9 cellular contexts compared by ENCODE assay signal in the genomic region with DNA sequence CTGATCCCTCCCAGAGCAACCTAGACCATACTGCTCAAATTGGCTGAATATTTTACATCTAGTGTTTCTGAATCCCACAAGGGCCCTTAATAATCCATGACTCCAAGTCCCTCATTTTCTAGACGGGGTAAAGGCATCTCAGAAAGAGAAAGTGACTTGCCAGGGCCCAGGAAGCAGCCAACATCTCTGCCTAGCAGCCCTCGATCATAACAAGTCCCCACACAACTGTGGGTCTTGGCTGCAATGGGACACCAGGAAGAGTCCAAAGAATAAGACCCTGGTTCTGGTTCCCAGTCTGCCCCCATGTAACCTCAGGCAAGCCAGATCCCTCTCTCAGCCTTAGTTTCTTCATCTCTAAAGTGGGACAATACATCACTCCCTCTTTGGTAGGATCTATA. TPM values are rescaled to one million over a fixed set of nuclear protein-coding genes. Genes with fewer than 3 reads are reported as not detected.
DNase-seq lines count a peak whose midpoint lies in the region; ATAC-seq, FAIRE-seq and TF ChIP-seq lines count a peak whose summit lies in the region.
"Had no signal": no experiment of that assay in that cellular context is flagged by ENCODE, and none has a peak within 500 bp of the region (broad histone marks: within the 10 kb centered on the region; RNA-seq: fewer than 3 reads in every experiment).

No MANE protein-coding gene starts in this region.

- TF ChIP-seq CTCF in smooth muscle cell (IDR thresholded peaks at IDR 0.05; ENCODE audit: borderline replicate concordance, insufficient read depth, poor library complexity, severe bottlenecking), result no peak

- H3K9me3 Mint-ChIP-seq in activated CD4-positive, alpha-beta memory T cell treated with anti-CD3 and anti-CD28 coated beads, Interleukin-2, amount 10 ng/mL, durations not matched to agents 7 days and 5 days, result no peaks in the 10 kb centered on the region

- H2AFZ ChIP-seq in smooth muscle cell (ENCODE audit: low read depth), result no peak overlapping the region

- DNase-seq in GM12891 (ENCODE audit: insufficient read length, low spot score) (no peak), right cardiac atrium (peak in 1 of 3 donors; percentile 56), smooth muscle cell (lab: John Stamatoyannopoulos, UW; ENCODE audit: unreplicated experiment) (no peak), NCI-H2029 (lab: John Stamatoyannopoulos, UW) (no peak), COR-L47 (lab: John Stamatoyannopoulos, UW) (no peak), hepatic stellate cell (ENCODE audit: low spot score) (no peak)
- DNase-seq in activated CD4-positive, alpha-beta memory T cell treated with anti-CD3 and anti-CD28 coated beads, Interleukin-2, amount 10 ng/mL, durations not matched to agents 7 days and 5 days, result peak; percentile 20
- DNase-seq: HCEC 1CT had no signal

- POLR2A ChIA-PET in activated CD4-positive, alpha-beta memory T cell treated with anti-CD3 and anti-CD28 coated beads, Interleukin-2, amount 10 ng/mL, durations not matched to agents 7 days and 5 days (lab: Charles Lee), result interaction anchor here (0.7 to 5.2 kb wide), 13 partner anchors 9 to 451 kb away, joined by 3 to 30 read pairs (median 4); a partner anchor contains a TSS

- FAIRE-seq in GM12891 (lab: Jason Lieb, UNC), result peak; percentile 28

- no peak for TF ChIP-seq POLR2A in GM12891 (IDR thresholded peaks at IDR 0.05; ENCODE audit: low read depth, low read length)

- H3K27ac ChIP-seq in right cardiac atrium (ENCODE audit: low read length) (peak overlapping the region; percentile 87), smooth muscle cell (ENCODE audit: low read depth) (peak overlapping the region; percentile 79)

- H3K4me1 ChIP-seq in right cardiac atrium (ENCODE audit: control insufficient read depth, insufficient read depth, low read length) (peaks cover 29% of the 10 kb centered on the region), smooth muscle cell (ENCODE audit: low read depth) (peaks cover 12% of the 10 kb centered on the region)

- H3K27me3 ChIP-seq in right cardiac atrium (ENCODE audit: control insufficient read depth, insufficient read depth) (no peaks in the 10 kb centered on the region), smooth muscle cell (ENCODE audit: low read depth) (no peaks in the 10 kb centered on the region)

- H3K36me3 ChIP-seq in smooth muscle cell (ENCODE audit: low read depth), result no peaks in the 10 kb centered on the region

- H3K27ac Mint-ChIP-seq in activated CD4-positive, alpha-beta memory T cell treated with anti-CD3 and anti-CD28 coated beads, Interleukin-2, amount 10 ng/mL, durations not matched to agents 7 days and 5 days, result peak overlapping the region; percentile 96

- peaks cover 100% of the 10 kb centered on the region for H3K79me2 ChIP-seq in smooth muscle cell (ENCODE audit: low read depth)

- H3K4me3 ChIP-seq in right cardiac atrium (ENCODE audit: low read length) (no peak overlapping the region), smooth muscle cell (no peak overlapping the region)

- H3F3A ChIP-seq in smooth muscle cell (ENCODE audit: low read depth), result peaks cover 19% of the 10 kb centered on the region

- ATAC-seq in right cardiac atrium (peak in 1 of 2 donors; percentile 12), GM21717 (IDR thresholded peaks at IDR 0.05; ENCODE audit: unreplicated experiment) (no peak)

- peaks cover 75% of the 10 kb centered on the region for H3K36me3 Mint-ChIP-seq in activated CD4-positive, alpha-beta memory T cell treated with anti-CD3 and anti-CD28 coated beads, Interleukin-2, amount 10 ng/mL, durations not matched to agents 7 days and 5 days (ENCODE audit: low read depth)

- peaks cover 89% of the 10 kb centered on the region for H3K4me1 Mint-ChIP-seq in activated CD4-positive, alpha-beta memory T cell treated with anti-CD3 and anti-CD28 coated beads, Interleukin-2, amount 10 ng/mL, durations not matched to agents 7 days and 5 days

- H3K9ac ChIP-seq in smooth muscle cell (ENCODE audit: low read depth), result peak overlapping the region; percentile 22

- H3K9me3 ChIP-seq in right cardiac atrium (ENCODE audit: control insufficient read depth, low read length), result no peaks in the 10 kb centered on the region
- no peaks in the 10 kb centered on the region for H3K9me3 ChIP-seq in smooth muscle cell (replicated peaks; ENCODE audit: low read depth)

- H3K4me3 Mint-ChIP-seq in activated CD4-positive, alpha-beta memory T cell treated with anti-CD3 and anti-CD28 coated beads, Interleukin-2, amount 10 ng/mL, durations not matched to agents 7 days and 5 days, result peak overlapping the region; percentile 50

- 20% methylated on average over 2 of the region's 2 CpGs for WGBS in right cardiac atrium
- WGBS in smooth muscle cell (ENCODE audit: low lambda C conversion rate), result 71% methylated on average over 2 of the region's 2 CpGs

- H3K4me2 ChIP-seq in smooth muscle cell, result peak overlapping the region; percentile 57

- peaks cover 99% of the 10 kb centered on the region for H4K20me1 ChIP-seq in smooth muscle cell (ENCODE audit: low read depth)

- no peaks in the 10 kb centered on the region for H3K27me3 Mint-ChIP-seq in activated CD4-positive, alpha-beta memory T cell treated with anti-CD3 and anti-CD28 coated beads, Interleukin-2, amount 10 ng/mL, durations not matched to agents 7 days and 5 days

- intact Hi-C loops in right cardiac atrium (cut with DNase I), result no loop called here

- CTCF ChIA-PET in activated CD4-positive, alpha-beta memory T cell treated with anti-CD3 and anti-CD28 coated beads, Interleukin-2, amount 10 ng/mL, durations not matched to agents 7 days and 5 days (lab: Charles Lee), result interaction anchor here (1.0 to 4.3 kb wide), 7 partner anchors 10 to 99 kb away, joined by 3 to 49 read pairs (median 15); no protein-coding TSS in a partner anchor

TF ChIP-seq in GM12891, 5 proteins besides CTCF, POLR2A, EP300 and RAD21:
- no peak for TF ChIP-seq PAX5 (IDR thresholded peaks at IDR 0.05; ENCODE audit: insufficient read depth, low read length, severe bottlenecking)
- no peak for TF ChIP-seq POLR2AphosphoS5 (IDR thresholded peaks at IDR 0.05; ENCODE audit: low read depth, low read length)
- TF ChIP-seq SPI1 (IDR thresholded peaks at IDR 0.05; ENCODE audit: low read depth, low read length), result no peak
- no peak for TF ChIP-seq POU2F2 (IDR thresholded peaks at IDR 0.05; ENCODE audit: low read depth, low read length)
- TF ChIP-seq TAF1 (IDR thresholded peaks at IDR 0.05; ENCODE audit: low read depth, low read length), result no peak
TF ChIP-seq in GM12891: peak in this region for 0.

RNA-seq across cellular contexts. Expression of a gene that starts 6.3 kb away (rescaled TPM):
- polyA plus RNA-seq in GM12891 (2012; ENCODE audit: low read depth, missing spikeins), result 409 TPM
- total RNA-seq in activated CD4-positive, alpha-beta memory T cell treated with anti-CD3 and anti-CD28 coated beads, Interleukin-2, amount 10 ng/mL, durations not matched to agents 7 days and 5 days, result 100 to 1,000 TPM; 603 to 606 TPM
- total RNA-seq in right cardiac atrium (100 to 1,000 TPM; 220 to 238 (median 232) TPM), smooth muscle cell (264 and 274 TPM in 2 replicates)
- polyA plus RNA-seq in right cardiac atrium (203 TPM), smooth muscle cell (206 and 279 TPM in 2 replicates)
